Comparison of ENCODE assay signal across 16 cellular contexts in the genomic region with DNA sequence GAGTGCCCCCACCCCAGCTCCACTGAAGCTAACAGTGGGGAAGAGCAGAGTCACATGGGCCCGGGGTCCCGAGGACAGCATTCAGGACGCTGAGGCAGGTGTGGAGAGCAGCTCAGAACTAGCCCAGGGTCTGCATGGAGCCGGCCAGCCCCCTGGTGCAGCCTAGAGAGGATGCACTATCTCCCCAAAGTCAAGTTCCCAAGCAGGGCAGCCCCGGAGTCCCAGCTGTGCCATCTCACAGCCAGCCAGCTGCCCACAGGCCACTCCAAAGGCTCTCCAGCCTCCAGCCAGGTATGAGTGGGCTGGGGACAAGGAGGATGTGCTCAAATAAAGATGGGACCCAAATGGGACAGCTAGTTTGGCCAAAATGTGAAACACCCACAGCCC. TPM values are rescaled to one million over a fixed set of nuclear protein-coding genes. Genes with fewer than 3 reads are reported as not detected.
DNase-seq lines count a peak whose midpoint lies in the region; ATAC-seq and TF ChIP-seq lines count a peak whose summit lies in the region.
"Had no signal": no experiment of that assay in that cellular context is flagged by ENCODE, and none has a peak within 500 bp of the region (broad histone marks: within the 10 kb centered on the region; RNA-seq: fewer than 3 reads in every experiment).

No MANE protein-coding gene starts in this region.

- no peak for TF ChIP-seq EP300 in transverse colon (IDR thresholded peaks at IDR 0.05; ENCODE audit: low read depth)

- no peak overlapping the region for H3K4me3 Mint-ChIP-seq in activated CD4-positive, alpha-beta T cell treated with anti-CD3 and anti-CD28 coated beads for 36 hours

- TF ChIP-seq CTCF in ascending aorta (IDR thresholded peaks at IDR 0.05) = no peak
- no peak for TF ChIP-seq CTCF in transverse colon (IDR thresholded peaks at IDR 0.05)

- peaks cover 23% of the 10 kb centered on the region for H3K36me3 Mint-ChIP-seq in activated CD4-positive, alpha-beta T cell treated with anti-CD3 and anti-CD28 coated beads for 36 hours (ENCODE audit: low read depth)

- H3K4me3 ChIP-seq in ascending aorta (no peak overlapping the region), transverse colon (no peak overlapping the region)
- H3K4me3 ChIP-seq: cardiac muscle cell, heart right ventricle had no signal

- H3K27ac Mint-ChIP-seq in activated CD4-positive, alpha-beta T cell treated with anti-CD3 and anti-CD28 coated beads for 36 hours = peak overlapping the region; percentile 85

- no peak for TF ChIP-seq POLR2A in transverse colon (IDR thresholded peaks at IDR 0.05)

- WGBS in transverse colon (ENCODE audit: low coverage in 1 of 2), 2 donors = 89% methylated on average over 5 of the region's 5 CpGs; no CpG with 5 or more reads in 1 of the 2 donors

- CTCF ChIA-PET in activated CD4-positive, alpha-beta T cell treated with anti-CD3 and anti-CD28 coated beads for 36 hours (lab: Charles Lee) = interaction anchor here (2.3 kb wide), 1 partner anchor 12 kb away, joined by 8 read pairs; no protein-coding TSS in a partner anchor

- H3K27me3 ChIP-seq in ascending aorta = no peaks in the 10 kb centered on the region
- H3K27me3 ChIP-seq in transverse colon = no peaks in the 10 kb centered on the region
- H3K27me3 ChIP-seq: cardiac muscle cell, heart right ventricle had no signal

- H3K9me3 ChIP-seq in ascending aorta = no peaks in the 10 kb centered on the region
- H3K9me3 ChIP-seq in transverse colon = no peaks in the 10 kb centered on the region
- H3K9me3 ChIP-seq: heart right ventricle had no signal

- no peak for DNase-seq in activated CD4-positive, alpha-beta T cell treated with anti-CD3 and anti-CD28 coated beads for 36 hours
- no peak for DNase-seq in activated CD4-positive, alpha-beta T cell treated with anti-CD3 and anti-CD28 coated beads, Interleukin-2, amount 50 U/mL, for 1 hour
- DNase-seq in ascending aorta (ENCODE audit: low spot score in 2 of 2) (no peak), myocyte (ENCODE audit: low read depth) (peak; percentile 52), transverse colon (no peak), SKM-1 (lab: John Stamatoyannopoulos, UW; ENCODE audit: unreplicated experiment) (no peak), NCI-H510A treated with DMSO at 0.1 percent for 48 hours (lab: John Stamatoyannopoulos, UW) (no peak)
- DNase-seq: activated naive CD4-positive, alpha-beta T cell; COR-L47; heart right ventricle; kidney glomerular epithelial cell; retina; SIG-M5; stimulated activated CD4-positive, alpha-beta T cell treated with anti-CD3 and anti-CD28 coated beads, Interleukin-2, amount 100 ng/mL, for 48 hours had no signal

- no peaks in the 10 kb centered on the region for H3K27me3 Mint-ChIP-seq in activated CD4-positive, alpha-beta T cell treated with anti-CD3 and anti-CD28 coated beads for 36 hours

- POLR2A ChIA-PET in activated CD4-positive, alpha-beta T cell treated with anti-CD3 and anti-CD28 coated beads for 36 hours (lab: Charles Lee) = no interaction called here

- intact Hi-C loops in activated CD4-positive, alpha-beta T cell treated with anti-CD3 and anti-CD28 coated beads for 36 hours (cut with DNase I, micrococcal nuclease) = loop anchor here (2.0 to 5.0 kb wide), 3 partner anchors 15 to 409 kb away; a partner anchor contains a TSS
- intact Hi-C loops in ascending aorta (cut with DNase I) (loop anchor here (1.0 to 10.0 kb wide), 4 partner anchors 41 to 959 kb away; a partner anchor contains a TSS), transverse colon (cut with DNase I; ENCODE audit: low total_unique reads) (no loop called here)

- H3K36me3 ChIP-seq in ascending aorta (peaks cover 0 to 5% of the 10 kb centered on the region in 2 donors), transverse colon (no peaks in the 10 kb centered on the region)
- H3K36me3 ChIP-seq: cardiac muscle cell had no signal

- H3K9me3 Mint-ChIP-seq in activated CD4-positive, alpha-beta T cell treated with anti-CD3 and anti-CD28 coated beads for 36 hours (ENCODE audit: low read depth) = no peaks in the 10 kb centered on the region

- in situ Hi-C loops in transverse colon (cut with MboI; ENCODE audit: low pct_ligation_motif_present in 1 of 4, low pct_unique_long_range_greater_than_20kb in 1 of 4, low sequenced_read_pairs in 3 of 4) = no loop called here

- H3K4me1 ChIP-seq in ascending aorta = peaks cover 9 to 16% of the 10 kb centered on the region in 2 donors
- H3K4me1 ChIP-seq in transverse colon = peaks cover 6 to 30% (median 18%) of the 10 kb centered on the region in 4 donors

- peaks cover 27% of the 10 kb centered on the region for H3K4me1 Mint-ChIP-seq in activated CD4-positive, alpha-beta T cell treated with anti-CD3 and anti-CD28 coated beads for 36 hours

- H3K27ac ChIP-seq in ascending aorta (peak overlapping the region; percentile 58 to 82), transverse colon (peak overlapping the region; percentile 46 to 61 (median 54))
- H3K27ac ChIP-seq: cardiac muscle cell had no signal

- no peak for ATAC-seq in activated CD4-positive, alpha-beta T cell treated with anti-CD3 and anti-CD28 coated beads for 36 hours
- ATAC-seq in SK-N-SH treated with all-trans-retinoic acid at 6 μM for 48 hours = no peak
- ATAC-seq: heart right ventricle had no signal

TF ChIP-seq in SK-N-SH treated with all-trans-retinoic acid at 6 μM for 48 hours, 23 proteins besides CTCF, POLR2A, EP300 and RAD21:
- no peak for TF ChIP-seq SNAI2 (CRISPR knock-in tag; IDR thresholded peaks at IDR 0.05)

RNA-seq across cellular contexts. Expression of a gene that starts 41.0 kb away (rescaled TPM):
- 10 to 100 TPM; 65.2 to 71.0 TPM for total RNA-seq in activated CD4-positive, alpha-beta T cell treated with anti-CD3 and anti-CD28 coated beads for 36 hours
- total RNA-seq in ascending aorta (71.6 TPM), myocyte (3,190 and 3,208 TPM in 2 replicates), transverse colon (10 to 100 TPM; 33.3 to 39.7 (median 38.4) TPM)
- 771 TPM for polyA plus RNA-seq in myocyte (2012)

Comparison
In these comparisons a context has a peak if more than half of its experiments do, and no peak if none do; other contexts are left out.
1. RNA of a gene that starts 41.0 kb away (total RNA-seq): 3,190 to 3,208 TPM in myocyte; 71.6 TPM in ascending aorta (single experiment), 65.2 to 71.0 TPM in activated CD4-positive, alpha-beta T cell treated with anti-CD3 and anti-CD28 coated beads for 36 hours and 33.3 to 39.7 TPM in transverse colon; every median in the first group is over 10 times any median in the second.